In genomic region chr11:123300874-123301695, GRCh38 we compare ENCODE assay signal across 9 cellular contexts.
DNase-seq lines count a peak whose midpoint lies in the region; ATAC-seq and TF ChIP-seq lines count a peak whose summit lies in the region.
"Had no signal": no experiment of that assay in that cellular context is flagged by ENCODE, and none has a peak within 500 bp of the region (broad histone marks: within the 10 kb centered on the region; RNA-seq: fewer than 3 reads in every experiment).

No MANE protein-coding gene starts in this region.

- H3K9me3 ChIP-seq in RWPE2 (ENCODE audit: severe bottlenecking) (no peaks in the 10 kb centered on the region), gastrocnemius medialis (no peaks in the 10 kb centered on the region)

- peak; percentile 49; the same call in 2 of the 3 replicates for ATAC-seq in RWPE2 (ENCODE audit: low read depth)
- ATAC-seq in gastrocnemius medialis: no peak
- no peak for ATAC-seq in left colon
- ATAC-seq in omental fat pad (ENCODE audit: low FRiP score): no peak

- in situ Hi-C loops in gastrocnemius medialis (cut with MboI; ENCODE audit: low sequenced_read_pairs in 4 of 4): loop anchor here (5.0 to 10.0 kb wide), 4 partner anchors 54 to 176 kb away; no protein-coding TSS in a partner anchor

- no peaks in the 10 kb centered on the region for H3K4me1 ChIP-seq in RWPE2 (ENCODE audit: insufficient read depth, poor library complexity, severe bottlenecking)
- peaks cover 11 to 18% of the 10 kb centered on the region in 2 donors for H3K4me1 ChIP-seq in gastrocnemius medialis

- H3K27ac ChIP-seq in RWPE2 (ENCODE audit: poor library complexity, severe bottlenecking) (no peak overlapping the region), epithelial cell of prostate (no peak overlapping the region), gastrocnemius medialis (no peak overlapping the region)
- H3K27ac ChIP-seq: 22Rv1 had no signal

- peak overlapping the region; percentile 15 for H3K4me3 ChIP-seq in RWPE2 (ENCODE audit: severe bottlenecking)
- H3K4me3 ChIP-seq in gastrocnemius medialis: peak overlapping the region in 3 of 4 donors; percentile 45 to 60 (median 59)

- no peaks in the 10 kb centered on the region for H3K36me3 ChIP-seq in RWPE2 (ENCODE audit: low read depth)
- H3K36me3 ChIP-seq in gastrocnemius medialis: no peaks in the 10 kb centered on the region

- no peaks in the 10 kb centered on the region for H3K27me3 ChIP-seq in RWPE2 (ENCODE audit: insufficient read depth, poor library complexity, severe bottlenecking)
- no peaks in the 10 kb centered on the region for H3K27me3 ChIP-seq in gastrocnemius medialis

- intact Hi-C loops in gastrocnemius medialis (cut with DNase I; ENCODE audit: low total_unique reads): loop anchor here (1.0 kb wide), 3 partner anchors 57 to 177 kb away; no protein-coding TSS in a partner anchor
- intact Hi-C loops in left colon (cut with DNase I, micrococcal nuclease): loop anchor here (2.0 to 5.0 kb wide), 2 partner anchors 178 to 181 kb away; no protein-coding TSS in a partner anchor

- DNase-seq in DMS 273 (lab: John Stamatoyannopoulos, UW; ENCODE audit: unreplicated experiment) (peak; percentile 36), DMS 273 treated with DMSO at 0.1 percent for 48 hours (lab: John Stamatoyannopoulos, UW) (no peak), RWPE2 (ENCODE audit: low spot score) (no peak), epithelial cell of prostate (ENCODE audit: low read depth, low spot score) (peak; percentile 26), gastrocnemius medialis (no peak), left colon (no peak), SIG-M5 (lab: John Stamatoyannopoulos, UW) (no peak), omental fat pad (ENCODE audit: low spot score) (no peak)

- TF ChIP-seq CTCF in RWPE2 (IDR thresholded peaks at IDR 0.05; ENCODE audit: poor library complexity, severe bottlenecking): no peak
- no peak for TF ChIP-seq CTCF in gastrocnemius medialis (IDR thresholded peaks at IDR 0.05 in 4 of 5, conservative IDR thresholded peaks at IDR 0.05 in 1 of 5)
- TF ChIP-seq CTCF in omental fat pad (IDR thresholded peaks at IDR 0.05): no peak

- TF ChIP-seq POLR2A in gastrocnemius medialis (IDR thresholded peaks at IDR 0.05): no peak

Comparison
In these comparisons a context has a peak if more than half of its experiments do, and no peak if none do; other contexts are left out.
1. DNase-seq: peak in DMS 273 (single experiment) and epithelial cell of prostate (single experiment); none in DMS 273 treated with DMSO at 0.1 percent for 48 hours (single experiment), RWPE2 (single experiment), gastrocnemius medialis (0 of 2), left colon (0 of 2), SIG-M5 (single experiment) and omental fat pad (single experiment).